Comparison of ENCODE assay signal across 8 cellular contexts in the genomic region with DNA sequence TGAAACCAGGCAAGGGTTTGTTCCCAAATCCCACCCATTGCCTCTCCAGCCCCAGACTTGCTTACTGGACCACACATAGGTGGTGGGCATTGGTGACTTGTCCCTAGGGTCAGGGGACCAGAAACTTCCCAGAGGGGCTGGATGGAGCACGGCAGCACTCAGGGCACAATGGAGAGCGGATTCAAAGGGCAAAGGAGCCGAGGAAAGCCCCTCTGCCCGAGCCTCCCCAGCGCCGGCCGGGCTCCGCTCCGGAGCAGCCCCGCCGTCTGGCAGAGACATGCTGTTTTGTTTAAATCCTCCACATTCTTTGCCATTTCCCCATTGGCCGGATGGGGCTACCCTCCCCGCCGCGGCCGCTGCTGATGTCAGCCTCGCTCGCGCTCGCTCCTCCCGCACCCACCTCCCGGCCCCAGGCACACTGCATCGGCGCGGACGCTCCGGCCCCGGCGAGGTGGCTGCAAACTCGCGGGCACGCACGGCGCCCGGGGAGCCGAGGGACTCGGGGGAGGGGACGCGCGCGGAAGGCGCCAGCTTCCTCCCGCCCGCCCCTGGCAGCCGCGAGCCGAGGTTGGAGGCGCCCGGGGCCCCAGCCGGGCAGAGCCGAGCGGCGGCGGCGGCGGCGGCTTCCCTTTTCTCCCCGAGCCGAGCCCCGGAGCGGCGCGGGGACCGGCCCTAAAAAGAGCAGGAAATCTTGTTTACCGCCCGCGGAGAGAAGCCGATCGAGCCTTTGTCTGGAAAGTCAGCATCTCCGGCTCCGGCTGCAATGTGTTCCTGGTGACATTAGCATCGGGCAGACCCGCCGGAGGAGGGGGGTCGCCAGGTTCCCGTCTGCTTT. TPM values are rescaled to one million over a fixed set of nuclear protein-coding genes. Genes with fewer than 3 reads are reported as not detected.
DNase-seq lines count a peak whose midpoint lies in the region; ATAC-seq and TF ChIP-seq lines count a peak whose summit lies in the region.

PITPNC1 (plus strand) TSS at position 390 of the 835 bp plus-strand sequence.

- H3K4me1 ChIP-seq in heart left ventricle (peaks cover 0 to 43% (median 16%) of the 10 kb centered on the region in 12 donors), upper lobe of left lung (peaks cover 10 to 23% (median 19%) of the 10 kb centered on the region in 4 donors)

- peak; percentile 31 to 84 for TF ChIP-seq POLR2A in heart left ventricle (IDR thresholded peaks at IDR 0.05)
- peak in 3 of 4 donors; percentile 51 to 91 (median 73) for TF ChIP-seq POLR2A in upper lobe of left lung (IDR thresholded peaks at IDR 0.05)

- ATAC-seq in HG02623 (IDR thresholded peaks at IDR 0.05; ENCODE audit: unreplicated experiment) = peak; percentile 68
- ATAC-seq in heart left ventricle = peak; percentile 69 to 89 (median 82)
- peak; percentile 88 to 92 for ATAC-seq in upper lobe of left lung (ENCODE audit: low FRiP score in 2 of 2)

- intact Hi-C loops in heart left ventricle (cut with DNase I) (loop anchor here (2.0 to 10.0 kb wide), 8 partner anchors 98 to 310 kb away; no protein-coding TSS in a partner anchor), posterior vena cava (cut with DNase I) (loop anchor here (5.0 kb wide), 3 partner anchors 100 to 310 kb away; no protein-coding TSS in a partner anchor)

- H3K36me3 ChIP-seq in heart left ventricle (no peaks in the 10 kb centered on the region), upper lobe of left lung (no peaks in the 10 kb centered on the region)

- H3K4me3 ChIP-seq in GM12875 (ENCODE audit: low read depth, low read length) (peak within 1 kb of the TSS; percentile 60), heart left ventricle (peak within 1 kb of the TSS; percentile 62 to 96 (median 88)), upper lobe of left lung (peak within 1 kb of the TSS; percentile 64 to 82 (median 76))

- DNase-seq in NCI-H128 (lab: John Stamatoyannopoulos, UW; ENCODE audit: unreplicated experiment) = peak; percentile 41
- peak; percentile 76 to 90 (median 84) for DNase-seq in T-helper 1 cell
- DNase-seq in heart left ventricle = peak; percentile 88 to 94 (median 89)
- peak; percentile 96 for DNase-seq in posterior vena cava (ENCODE audit: low spot score)
- peak; percentile 88 to 97 for DNase-seq in upper lobe of left lung

- TF ChIP-seq CTCF in GM12875 (IDR thresholded peaks at IDR 0.05; ENCODE audit: borderline replicate concordance, insufficient read depth, low read depth, low read length) (no peak), heart left ventricle (IDR thresholded peaks at IDR 0.05) (peak in 3 of 12 donors; percentile 10 to 19 (median 15)), upper lobe of left lung (IDR thresholded peaks at IDR 0.05) (peak in 3 of 6 experiments; percentile 16 to 41 (median 28))

- 0 to 1% (median 0%) methylated on average over 63 to 76 of the region's 76 CpGs for WGBS in adipose tissue, 3 donors
- 0 to 1% (median 0%) methylated on average over 15 to 76 of the region's 76 CpGs for WGBS in heart left ventricle, 4 donors
- WGBS in upper lobe of left lung, 2 donors = 0 to 1% methylated on average over 27 to 34 of the region's 76 CpGs

- no peaks in the 10 kb centered on the region for H3K27me3 ChIP-seq in heart left ventricle
- H3K27me3 ChIP-seq in upper lobe of left lung = no peaks in the 10 kb centered on the region

- no peak for TF ChIP-seq EP300 in upper lobe of left lung (IDR thresholded peaks at IDR 0.05)

- peak within 1 kb of the TSS; percentile 71 for H3K27ac ChIP-seq in adipose tissue (ENCODE audit: low read depth, low read length)
- peak within 1 kb of the TSS; percentile 88 to 97 (median 95) for H3K27ac ChIP-seq in heart left ventricle
- peak within 1 kb of the TSS; percentile 90 to 97 (median 94) for H3K27ac ChIP-seq in upper lobe of left lung

- H3K9me3 ChIP-seq in heart left ventricle (no peaks in the 10 kb centered on the region), upper lobe of left lung (no peaks in the 10 kb centered on the region)

RNA-seq across cellular contexts. Expression of gene PITPNC1, which starts in this region (rescaled TPM):
- polyA plus RNA-seq in adipose tissue (10 to 100 TPM; 12.6 to 21.2 (median 15.3) TPM), heart left ventricle (10 to 100 TPM in 1 of 2 donors, 1 to 10 TPM in 1; 7.0 to 15.8 TPM)
- total RNA-seq in heart left ventricle (10 to 100 TPM in 6 of 9 donors, 1 to 10 TPM in 3; 8.4 to 20.8 (median 11.3) TPM), posterior vena cava (10 to 100 TPM; 22.3 to 24.3 TPM), upper lobe of left lung (10 to 100 TPM in 4 of 6 donors, 1 to 10 TPM in 2; 8.5 to 23.3 (median 13.7) TPM)

Comparison
In these comparisons a context has a peak if more than half of its experiments do, and no peak if none do; other contexts are left out.
1. Peak in every context shown above with its lines: DNase-seq, ATAC-seq, H3K4me3 ChIP-seq and H3K27ac ChIP-seq.
2. DNase-seq: peak in every context shown above with its lines; median percentile 96 in posterior vena cava; 92 in upper lobe of left lung; 89 in heart left ventricle; 84 in T-helper 1 cell; 41 in NCI-H128.